In the genomic region with DNA sequence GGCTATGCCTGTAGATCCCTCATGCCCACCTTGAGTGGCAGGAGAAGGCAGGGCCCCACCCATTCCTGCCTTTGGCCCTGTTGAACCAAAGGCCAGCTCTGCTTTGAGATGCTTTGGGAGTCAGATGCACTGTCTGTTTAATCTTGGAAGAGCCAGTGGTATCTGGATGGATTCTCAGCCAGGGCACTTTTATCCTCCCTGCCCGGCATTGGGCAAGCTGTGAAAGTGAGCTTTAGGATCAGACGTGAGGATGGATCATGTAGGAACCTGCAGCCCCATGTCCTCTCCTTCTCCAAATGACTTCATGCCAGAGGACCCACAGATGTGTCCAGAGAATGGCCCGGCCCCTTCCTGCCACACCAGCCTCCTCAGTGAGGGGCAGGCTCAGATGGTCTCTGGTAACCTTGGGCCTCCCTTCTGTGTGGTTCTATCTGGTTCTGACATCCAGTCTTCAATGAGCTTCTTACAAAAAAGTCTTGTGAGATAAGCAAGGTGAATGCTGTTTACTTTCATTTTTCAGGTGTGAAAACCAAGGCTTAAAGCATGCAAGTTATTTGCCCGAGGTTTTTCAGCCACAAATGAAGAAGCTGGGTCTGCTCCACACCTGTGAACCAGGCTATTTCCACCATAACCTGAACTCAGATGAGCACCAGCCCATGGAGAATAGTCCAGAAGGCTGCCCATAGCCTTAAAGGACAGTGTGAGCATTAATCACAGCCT, we compare ENCODE assay signal across 9 cellular contexts.
"Had no signal": no experiment of that assay in that cellular context is flagged by ENCODE, and none has a peak within 500 bp of the region (broad histone marks: within the 10 kb centered on the region; RNA-seq: fewer than 3 reads in every experiment).

No MANE protein-coding gene starts in this region.

- H3K4me3 ChIP-seq: stomach, thoracic aorta had no signal

- H3K36me3 ChIP-seq: brain microvascular endothelial cell, stomach, thoracic aorta had no signal

- H3K27me3 ChIP-seq: brain microvascular endothelial cell, stomach had no signal

- H3K27ac ChIP-seq: brain microvascular endothelial cell, stomach, thoracic aorta had no signal

- H3K9me3 ChIP-seq: stomach, thoracic aorta had no signal

- DNase-seq: activated CD4-positive, alpha-beta T cell treated with anti-CD3 and anti-CD28 coated beads, Interleukin-2, amount 50 U/mL, for 1 hour; activated effector memory CD4-positive, alpha-beta T cell treated with anti-CD3 and anti-CD28 coated beads, Interleukin-2, amount 50 U/mL, for 16 hours; activated T-cell treated with anti-CD3 and anti-CD28 coated beads, Interleukin-2, amount 50 U/mL, for 1 hour; brain microvascular endothelial cell; stimulated activated CD4-positive, alpha-beta T cell treated with anti-CD3 and anti-CD28 coated beads, Interleukin-15, amount 100 ng/mL, for 24 hours; stimulated activated CD4-positive, alpha-beta T cell treated with anti-CD3 and anti-CD28 coated beads, Interleukin-4, amount 100 ng/mL, for 24 hours; stomach; T-helper 2 cell had no signal

- H3K4me1 ChIP-seq: stomach had no signal
